10 cellular contexts compared by ENCODE assay signal in the genomic region with DNA sequence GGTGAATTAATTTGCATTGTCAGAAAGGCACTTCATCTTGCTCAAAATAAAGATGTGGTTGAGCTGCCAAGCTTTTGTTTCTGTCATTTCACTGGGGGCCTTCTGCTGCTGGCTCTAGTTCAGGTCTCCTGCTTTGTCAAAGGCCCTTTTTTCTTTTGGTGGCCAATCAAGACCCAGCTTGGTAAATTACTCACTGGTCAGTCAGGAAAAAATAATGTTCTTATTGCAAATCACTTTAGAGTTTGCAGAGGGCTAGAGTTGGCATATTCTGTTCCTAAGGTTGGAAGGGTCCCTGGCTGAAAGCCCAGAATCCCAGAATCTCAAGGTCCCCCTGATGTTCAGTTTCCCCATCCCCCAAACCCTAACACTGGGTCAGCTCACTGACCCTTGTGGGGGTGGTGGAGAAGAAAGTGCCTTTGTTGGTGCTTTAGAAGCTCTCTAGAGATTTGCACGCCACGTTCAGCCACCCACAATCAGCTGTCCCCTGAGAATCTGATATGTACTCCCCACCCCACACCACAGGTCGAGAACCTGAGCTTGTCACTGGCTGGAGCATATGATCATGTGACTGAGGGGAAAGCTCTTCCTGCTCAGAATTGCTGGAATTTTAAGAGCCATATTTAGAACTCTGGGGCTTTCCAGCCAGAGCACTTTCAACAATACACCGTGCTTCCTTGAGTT. TPM values are rescaled to one million over a fixed set of nuclear protein-coding genes. Genes with fewer than 3 reads are reported as not detected.
DNase-seq lines count a peak whose midpoint lies in the region; ATAC-seq, FAIRE-seq and TF ChIP-seq lines count a peak whose summit lies in the region.
"Had no signal": no experiment of that assay in that cellular context is flagged by ENCODE, and none has a peak within 500 bp of the region (broad histone marks: within the 10 kb centered on the region; RNA-seq: fewer than 3 reads in every experiment).

No MANE protein-coding gene starts in this region.

- H3K36me3 ChIP-seq in GM12878 (ENCODE audit: control insufficient read depth in 2 of 2, insufficient read depth in 2 of 2, low read length in 1 of 2) (no peaks in the 10 kb centered on the region), lung (ENCODE audit: control insufficient read depth in 2 of 2, insufficient read depth in 2 of 2, low read length in 2 of 2) (peaks cover 0 to 4% of the 10 kb centered on the region in 2 donors), thyroid gland (no peaks in the 10 kb centered on the region)

- H3K27me3 Mint-ChIP-seq in glutamatergic neuron (ENCODE audit: unreplicated experiment) = no peaks in the 10 kb centered on the region

- peaks cover 6% of the 10 kb centered on the region for H3K9me3 Mint-ChIP-seq in glutamatergic neuron (ENCODE audit: unreplicated experiment)
- H3K9me3 Mint-ChIP-seq: HFFc6 had no signal

- peaks cover 26% of the 10 kb centered on the region for H3K4me1 ChIP-seq in GM12878 (ENCODE audit: control insufficient read depth, insufficient read depth, low read length)
- peaks cover 0 to 7% of the 10 kb centered on the region in 2 donors for H3K4me1 ChIP-seq in lung (ENCODE audit: control insufficient read depth in 2 of 2, insufficient read depth in 2 of 2, low read length in 2 of 2)
- peaks cover 0 to 18% of the 10 kb centered on the region in 2 donors for H3K4me1 ChIP-seq in thyroid gland

- SMC1A ChIA-PET in GM12878 (lab: Charles Lee; ENCODE audit: uncharacterized antibody, unreplicated experiment) = interaction anchor here (0.6 to 19.6 kb wide), 33 partner anchors 9 to 402 kb away, joined by 3 to 386 read pairs (median 5); a partner anchor contains a TSS

- H3K4me3 ChIP-seq in GM12878 (no peak overlapping the region), lung (no peak overlapping the region), thyroid gland (replicated peaks in 1 of 3) (no peak overlapping the region)

- 0% methylated on average over 4 of the region's 4 CpGs for WGBS in GM12878 (ENCODE audit: insufficient coverage, insufficient replicate concordance, low lambda C conversion rate, missing lambda C conversion rate)
- 33 to 66% methylated on average over 4 of the region's 4 CpGs for WGBS in lung, 2 donors
- 27 to 30% methylated on average over 4 of the region's 4 CpGs for WGBS in thyroid gland, 2 donors

- RAD21 ChIA-PET in GM12878 (lab: Charles Lee; ENCODE audit: unreplicated experiment) = interaction anchor here (0.6 to 11.7 kb wide), 53 partner anchors 10 to 803 kb away, joined by 3 to 311 read pairs (median 5); a partner anchor contains a TSS

- peak overlapping the region; percentile 36 for H3K4me2 ChIP-seq in GM12878 (ENCODE audit: control insufficient read depth, insufficient read depth)

- H3K27ac ChIP-seq in GM12878 (ENCODE audit: control insufficient read depth, insufficient read depth) (peak overlapping the region; percentile 40), lung (ENCODE audit: low read depth in 1 of 2, low read length in 1 of 2) (no peak overlapping the region), thyroid gland (peak overlapping the region in 1 of 3 donors; percentile 26)

- peak; percentile 75 for DNase-seq in GM12878 (ENCODE audit: low read depth, low spot score)
- no peak for DNase-seq in lung (ENCODE audit: low spot score)
- peak; percentile 14 to 17 for DNase-seq in thyroid gland
- no peak for DNase-seq in left colon
- DNase-seq in glutamatergic neuron = no peak
- no peak for DNase-seq in NCI-H82 treated with DMSO at 0.1 percent for 48 hours (lab: John Stamatoyannopoulos, UW; ENCODE audit: unreplicated experiment)
- DNase-seq: HFFc6, SIG-M5 had no signal

- no peaks in the 10 kb centered on the region for H4K20me1 ChIP-seq in GM12878 (ENCODE audit: control insufficient read depth, insufficient read depth)

- H3K9ac ChIP-seq in GM12878 (ENCODE audit: control insufficient read depth, insufficient read depth, low read length) = no peak overlapping the region

- in situ Hi-C loops in GM12878 (cut with MboI) = loop anchor here (5.0 kb wide), 1 partner anchor 236 kb away; no protein-coding TSS in a partner anchor

- no peak overlapping the region for H3K4me3 Mint-ChIP-seq in glutamatergic neuron (ENCODE audit: unreplicated experiment)
- H3K4me3 Mint-ChIP-seq: HFFc6; naive thymus-derived CD8-positive, alpha-beta T cell had no signal

- BruUV-seq in GM12878 (replicated peaks; lab: Mats Ljungman, UMichigan) = no TSS peak

- intact Hi-C loops in GM12878 (cut with micrococcal nuclease; ENCODE audit: unreplicated experiment) = loop anchor here (5.0 kb wide), 1 partner anchor 161 kb away; a partner anchor contains a TSS
- intact Hi-C loops in thyroid gland (cut with DNase I) = no loop called here
- intact Hi-C loops in left colon (cut with DNase I, micrococcal nuclease) = loop anchor here in 1 of 2 donors (5.0 kb wide), 1 partner anchor 56 kb away; no protein-coding TSS in a partner anchor

- peak; percentile 71 to 91 for TF ChIP-seq EP300 in GM12878 (IDR thresholded peaks at IDR 0.05; ENCODE audit: borderline replicate concordance in 1 of 2, control insufficient read depth in 1 of 2, low read depth in 2 of 2, low read length in 2 of 2)

- no peaks in the 10 kb centered on the region for H3K27me3 ChIP-seq in GM12878 (replicated peaks in 1 of 2; ENCODE audit: control insufficient read depth in 2 of 2, insufficient read depth in 2 of 2, low read length in 1 of 2)
- no peaks in the 10 kb centered on the region for H3K27me3 ChIP-seq in lung (ENCODE audit: control insufficient read depth, insufficient read depth)
- H3K27me3 ChIP-seq in thyroid gland = no peaks in the 10 kb centered on the region

- no peaks in the 10 kb centered on the region for H3K9me3 ChIP-seq in GM12878 (replicated peaks; ENCODE audit: control insufficient read depth, insufficient read depth, low read length)
- H3K9me3 ChIP-seq in lung (ENCODE audit: control insufficient read depth in 2 of 2, insufficient read depth in 1 of 2, low read length in 1 of 2) = no peaks in the 10 kb centered on the region
- no peaks in the 10 kb centered on the region for H3K9me3 ChIP-seq in thyroid gland

- H3K79me2 ChIP-seq in GM12878 (ENCODE audit: control insufficient read depth, insufficient read depth, low read length) = no peaks in the 10 kb centered on the region

- ATAC-seq in HG02610 (IDR thresholded peaks at IDR 0.05; ENCODE audit: unreplicated experiment) = peak; percentile 38
- peak; percentile 73 for ATAC-seq in GM12878
- ATAC-seq in lung (ENCODE audit: insufficient read depth, low FRiP score) = peak; percentile 44
- no peak for ATAC-seq in left colon

- no peak for TF ChIP-seq POLR2A in GM12878 (IDR thresholded peaks at IDR 0.05; ENCODE audit: low read depth, low read length)
- no peak for TF ChIP-seq POLR2A in thyroid gland (IDR thresholded peaks at IDR 0.05)

- POLR2A ChIA-PET in GM12878 (lab: Charles Lee) = interaction anchor here (0.5 to 4.5 kb wide), 25 partner anchors 8 to 1948 kb away, joined by 3 to 44 read pairs (median 4); a partner anchor contains a TSS

- peaks cover 5% of the 10 kb centered on the region for H3K4me1 Mint-ChIP-seq in glutamatergic neuron (ENCODE audit: low read depth, unreplicated experiment)

- H2AFZ ChIP-seq in GM12878 (ENCODE audit: control insufficient read depth, low read depth, low read length) = peak overlapping the region; percentile 86

- TF ChIP-seq RAD21 in GM12878 (IDR thresholded peaks at IDR 0.05; ENCODE audit: insufficient read depth, low read depth, low read length) = no peak

- CTCF ChIA-PET in GM12878 (lab: Yijun Ruan, JAX) = interaction anchor here (0.6 to 17.3 kb wide), 29 partner anchors 16 to 614 kb away, joined by 3 to 483 read pairs (median 5); a partner anchor contains a TSS

- FAIRE-seq in GM12878 (lab: Jason Lieb, UNC) = no peak

- TF ChIP-seq CTCF in GM12878 (IDR thresholded peaks at IDR 0.05 in 2 of 3, conservative IDR thresholded peaks at IDR 0.05 in 1 of 3; ENCODE audit: control insufficient read depth in 2 of 3, extremely low read depth in 1 of 3, insufficient read depth in 1 of 3, low read depth in 3 of 3, low read length in 3 of 3) = no peak
- TF ChIP-seq CTCF in lung (IDR thresholded peaks at IDR 0.05; ENCODE audit: control extremely low read depth, extremely low read depth) = no peak
- TF ChIP-seq CTCF in thyroid gland (IDR thresholded peaks at IDR 0.05) = no peak
- no peak for TF ChIP-seq CTCF in glutamatergic neuron (IDR thresholded peaks at IDR 0.05; ENCODE audit: partially characterized antibody, unreplicated experiment)

- no peak overlapping the region for H3K27ac Mint-ChIP-seq in glutamatergic neuron (ENCODE audit: unreplicated experiment)
- H3K27ac Mint-ChIP-seq: HFFc6; naive thymus-derived CD8-positive, alpha-beta T cell had no signal

- peaks cover 6% of the 10 kb centered on the region for H3K36me3 Mint-ChIP-seq in glutamatergic neuron (ENCODE audit: unreplicated experiment)
- H3K36me3 Mint-ChIP-seq: naive thymus-derived CD8-positive, alpha-beta T cell had no signal

RNA-seq across cellular contexts. Expression of a gene that starts 21.7 kb away (rescaled TPM):
- 0.48 and 0.86 TPM in 2 replicates for total RNA-seq in GM12878 (2013; cell fraction: nucleolus; rRNA removed)
- total RNA-seq in GM12878 (2014; rRNA removed) (0.05 and 0.06 TPM in 2 replicates), GM12878 (2014; rRNA removed; fragmentation: Illumina TruSeq; extraction: Trizol) (0.04 and 0.09 TPM in 2 replicates), GM12878 (2021) (0.08 and 0.13 TPM in 2 replicates), lung (under 1 TPM; 0.06 to 0.09 TPM), thyroid gland (not detected), left colon (10 to 100 TPM; 11.4 to 14.4 TPM), glutamatergic neuron (ENCODE audit: unreplicated experiment) (not detected)
- polyA plus RNA-seq in GM12878 (2011; ENCODE audit: low read depth) = 0.08 TPM
- polyA plus RNA-seq in GM12878 (2011; rRNA removed) (0.36 and 0.68 TPM in 2 replicates), GM12878 (2014; fragmentation: Illumina TruSeq; extraction: Trizol) (0.09 and 0.16 TPM in 2 replicates), GM12878 (2014; fragmentation: Nextera tagmentation; extraction: Ambion mirVana) (under 1 TPM in 1 of 2 experiments, not detected in 1; 0.02 TPM), GM12878 (2014; rRNA removed) (0.03 and 0.04 TPM in 2 replicates), GM12878 (2016; fragmentation: Nextera tagmentation; extraction: Ambion mirVana) (under 1 TPM in 1 of 2 experiments, not detected in 1; 0.04 TPM), lung (under 1 TPM in 1 of 2 donors, not detected in 1; 0.02 TPM)
- polyA plus RNA-seq in GM12878 (2011; cell fraction: cytosol; rRNA removed) = 0.35 and 0.40 TPM in 2 replicates
- 0.23 and 0.40 TPM in 2 replicates for polyA plus RNA-seq in GM12878 (2011; cell fraction: nucleus; rRNA removed)
- polyA plus RNA-seq in GM12878 (2012) = 0.12 and 0.13 TPM in 2 replicates
- 0.21 and 0.29 TPM in 2 replicates for polyA minus RNA-seq in GM12878 (2011; rRNA and poly(A)+ RNA removed)
- not detected in 2 replicates for polyA minus RNA-seq in GM12878 (2011; cell fraction: cytosol; rRNA and poly(A)+ RNA removed)
- 0.10 and 0.12 TPM in 2 replicates for polyA minus RNA-seq in GM12878 (2011; cell fraction: nucleus; rRNA and poly(A)+ RNA removed)
- total RNA-seq: HFFc6; naive thymus-derived CD8-positive, alpha-beta T cell had no signal
- polyA plus RNA-seq: naive thymus-derived CD8-positive, alpha-beta T cell had no signal

RNA-seq across cellular contexts. Expression of a gene that starts 29.1 kb away (rescaled TPM):
- 0.25 TPM in 1 of 2 replicates, not detected in the other for total RNA-seq in GM12878 (2013; cell fraction: nucleolus; rRNA removed)
- total RNA-seq in GM12878 (2014; rRNA removed) (1.8 and 2.6 TPM in 2 replicates), GM12878 (2014; rRNA removed; fragmentation: Illumina TruSeq; extraction: Trizol) (1.1 and 1.3 TPM in 2 replicates), GM12878 (2021) (1.6 and 1.9 TPM in 2 replicates), lung (1 to 10 TPM; 1.4 to 3.5 TPM), thyroid gland (1 to 10 TPM in 1 of 4 donors, not detected in 3; 1.4 TPM), left colon (1 to 10 TPM; 3.6 to 8.9 TPM), glutamatergic neuron (ENCODE audit: unreplicated experiment) (not detected)
- polyA plus RNA-seq in GM12878 (2011; ENCODE audit: low read depth) = 2.2 TPM
- polyA plus RNA-seq in GM12878 (2011; rRNA removed) (0.04 TPM in 1 of 2 replicates, not detected in the other), GM12878 (2014; fragmentation: Illumina TruSeq; extraction: Trizol) (1.3 TPM in 2 replicates), GM12878 (2014; fragmentation: Nextera tagmentation; extraction: Ambion mirVana) (under 1 TPM; 0.23 to 0.27 TPM), GM12878 (2014; rRNA removed) (1.8 and 2.1 TPM in 2 replicates), GM12878 (2016; fragmentation: Nextera tagmentation; extraction: Ambion mirVana) (1 to 10 TPM; 1.2 to 1.5 TPM), lung (1 to 10 TPM; 3.7 to 6.6 TPM)
- polyA plus RNA-seq in GM12878 (2011; cell fraction: cytosol; rRNA removed) = 0.06 and 0.07 TPM in 2 replicates
- not detected in 2 replicates for polyA plus RNA-seq in GM12878 (2011; cell fraction: nucleus; rRNA removed)
- 4.4 and 5.6 TPM in 2 replicates for polyA plus RNA-seq in GM12878 (2012)
- 0.26 TPM in 1 of 2 replicates, not detected in the other for polyA minus RNA-seq in GM12878 (2011; rRNA and poly(A)+ RNA removed)
- not detected in 2 replicates for polyA minus RNA-seq in GM12878 (2011; cell fraction: cytosol; rRNA and poly(A)+ RNA removed)
- 0.12 TPM in 1 of 2 replicates, not detected in the other for polyA minus RNA-seq in GM12878 (2011; cell fraction: nucleus; rRNA and poly(A)+ RNA removed)
- total RNA-seq: naive thymus-derived CD8-positive, alpha-beta T cell had no signal

Comparison
In these comparisons a context has a peak if more than half of its experiments do, and no peak if none do; other contexts are left out.
1. DNase-seq: peak in GM12878 (single experiment) and thyroid gland (2 of 2); none in lung (single experiment), left colon (0 of 2), glutamatergic neuron (single experiment) and NCI-H82 treated with DMSO at 0.1 percent for 48 hours (single experiment).
2. RNA of a gene that starts 21.7 kb away (total RNA-seq): 11.4 to 14.4 TPM in left colon; 0.06 to 0.09 TPM in lung, 0.04 to 0.86 TPM in GM12878, not detected in glutamatergic neuron (single experiment) and not detected in thyroid gland; every median in the first group is over 4 times any median in the second.